ENCODE assay signal across 1 cellular context in genomic region chr6:142845624-142846458, GRCh38.
TF ChIP-seq lines count a peak whose summit lies in the region.

No MANE protein-coding gene starts in this region.

TF ChIP-seq in HepG2, 621 proteins besides CTCF, POLR2A, EP300 and RAD21 (continued from another document and continues in another):
- TF ChIP-seq, protein P1, sequence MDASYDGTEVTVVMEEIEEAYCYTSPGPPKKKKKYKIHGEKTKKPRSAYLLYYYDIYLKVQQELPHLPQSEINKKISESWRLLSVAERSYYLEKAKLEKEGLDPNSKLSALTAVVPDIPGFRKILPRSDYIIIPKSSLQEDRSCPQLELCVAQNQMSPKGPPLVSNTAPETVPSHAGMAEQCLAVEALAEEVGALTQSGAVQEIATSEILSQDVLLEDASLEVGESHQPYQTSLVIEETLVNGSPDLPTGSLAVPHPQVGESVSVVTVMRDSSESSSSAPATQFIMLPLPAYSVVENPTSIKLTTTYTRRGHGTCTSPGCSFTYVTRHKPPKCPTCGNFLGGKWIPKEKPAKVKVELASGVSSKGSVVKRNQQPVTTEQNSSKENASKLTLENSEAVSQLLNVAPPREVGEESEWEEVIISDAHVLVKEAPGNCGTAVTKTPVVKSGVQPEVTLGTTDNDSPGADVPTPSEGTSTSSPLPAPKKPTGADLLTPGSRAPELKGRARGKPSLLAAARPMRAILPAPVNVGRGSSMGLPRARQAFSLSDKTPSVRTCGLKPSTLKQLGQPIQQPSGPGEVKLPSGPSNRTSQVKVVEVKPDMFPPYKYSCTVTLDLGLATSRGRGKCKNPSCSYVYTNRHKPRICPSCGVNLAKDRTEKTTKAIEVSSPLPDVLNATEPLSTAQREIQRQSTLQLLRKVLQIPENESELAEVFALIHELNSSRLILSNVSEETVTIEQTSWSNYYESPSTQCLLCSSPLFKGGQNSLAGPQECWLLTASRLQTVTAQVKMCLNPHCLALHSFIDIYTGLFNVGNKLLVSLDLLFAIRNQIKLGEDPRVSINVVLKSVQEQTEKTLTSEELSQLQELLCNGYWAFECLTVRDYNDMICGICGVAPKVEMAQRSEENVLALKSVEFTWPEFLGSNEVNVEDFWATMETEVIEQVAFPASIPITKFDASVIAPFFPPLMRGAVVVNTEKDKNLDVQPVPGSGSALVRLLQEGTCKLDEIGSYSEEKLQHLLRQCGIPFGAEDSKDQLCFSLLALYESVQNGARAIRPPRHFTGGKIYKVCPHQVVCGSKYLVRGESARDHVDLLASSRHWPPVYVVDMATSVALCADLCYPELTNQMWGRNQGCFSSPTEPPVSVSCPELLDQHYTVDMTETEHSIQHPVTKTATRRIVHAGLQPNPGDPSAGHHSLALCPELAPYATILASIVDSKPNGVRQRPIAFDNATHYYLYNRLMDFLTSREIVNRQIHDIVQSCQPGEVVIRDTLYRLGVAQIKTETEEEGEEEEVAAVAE (CRISPR knock-in tag; IDR thresholded peaks at IDR 0.05; ENCODE audit: borderline replicate concordance), result peak; percentile 60; the same call in 1 of the 2 replicates
- TF ChIP-seq TOE1 (CRISPR knock-in tag; IDR thresholded peaks at IDR 0.05), result peak; percentile 93
- peak; percentile 73; the same call in 1 of the 2 replicates for TF ChIP-seq RBAK (CRISPR knock-in tag; IDR thresholded peaks at IDR 0.05)
- TF ChIP-seq, protein P2, sequence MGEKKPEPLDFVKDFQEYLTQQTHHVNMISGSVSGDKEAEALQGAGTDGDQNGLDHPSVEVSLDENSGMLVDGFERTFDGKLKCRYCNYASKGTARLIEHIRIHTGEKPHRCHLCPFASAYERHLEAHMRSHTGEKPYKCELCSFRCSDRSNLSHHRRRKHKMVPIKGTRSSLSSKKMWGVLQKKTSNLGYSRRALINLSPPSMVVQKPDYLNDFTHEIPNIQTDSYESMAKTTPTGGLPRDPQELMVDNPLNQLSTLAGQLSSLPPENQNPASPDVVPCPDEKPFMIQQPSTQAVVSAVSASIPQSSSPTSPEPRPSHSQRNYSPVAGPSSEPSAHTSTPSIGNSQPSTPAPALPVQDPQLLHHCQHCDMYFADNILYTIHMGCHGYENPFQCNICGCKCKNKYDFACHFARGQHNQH (CRISPR knock-in tag; IDR thresholded peaks at IDR 0.05), result peak; percentile 100
- no peak; the same call in 1 of the 2 replicates for TF ChIP-seq MYNN (CRISPR knock-in tag; IDR thresholded peaks at IDR 0.05; ENCODE audit: low read depth)
- no peak for TF ChIP-seq EED (CRISPR knock-in tag; IDR thresholded peaks at IDR 0.05)
- peak; percentile 86 for TF ChIP-seq ZBTB38 (CRISPR knock-in tag; IDR thresholded peaks at IDR 0.05)
- peak; percentile 64; the same call in 1 of the 2 replicates for TF ChIP-seq ZBTB21 (CRISPR knock-in tag; IDR thresholded peaks at IDR 0.05)
- no peak for TF ChIP-seq DR1 (CRISPR knock-in tag; IDR thresholded peaks at IDR 0.05)
- TF ChIP-seq MYPOP (CRISPR knock-in tag; IDR thresholded peaks at IDR 0.05), result peak; percentile 68; the same call in 1 of the 2 replicates
- peak; percentile 42; the same call in 1 of the 2 replicates for TF ChIP-seq NR2F6 (IDR thresholded peaks at IDR 0.05)
- peak; percentile 92 for TF ChIP-seq NR2F6 (CRISPR knock-in tag; IDR thresholded peaks at IDR 0.05)
- peak; percentile 94 for TF ChIP-seq ZNF619 (CRISPR knock-in tag; IDR thresholded peaks at IDR 0.05)
- no peak for TF ChIP-seq PTBP1 (IDR thresholded peaks at IDR 0.05; ENCODE audit: low read depth, low read length, poor library complexity, severe bottlenecking)
- TF ChIP-seq, protein P3, sequence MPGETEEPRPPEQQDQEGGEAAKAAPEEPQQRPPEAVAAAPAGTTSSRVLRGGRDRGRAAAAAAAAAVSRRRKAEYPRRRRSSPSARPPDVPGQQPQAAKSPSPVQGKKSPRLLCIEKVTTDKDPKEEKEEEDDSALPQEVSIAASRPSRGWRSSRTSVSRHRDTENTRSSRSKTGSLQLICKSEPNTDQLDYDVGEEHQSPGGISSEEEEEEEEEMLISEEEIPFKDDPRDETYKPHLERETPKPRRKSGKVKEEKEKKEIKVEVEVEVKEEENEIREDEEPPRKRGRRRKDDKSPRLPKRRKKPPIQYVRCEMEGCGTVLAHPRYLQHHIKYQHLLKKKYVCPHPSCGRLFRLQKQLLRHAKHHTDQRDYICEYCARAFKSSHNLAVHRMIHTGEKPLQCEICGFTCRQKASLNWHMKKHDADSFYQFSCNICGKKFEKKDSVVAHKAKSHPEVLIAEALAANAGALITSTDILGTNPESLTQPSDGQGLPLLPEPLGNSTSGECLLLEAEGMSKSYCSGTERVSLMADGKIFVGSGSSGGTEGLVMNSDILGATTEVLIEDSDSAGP (CRISPR knock-in tag; IDR thresholded peaks at IDR 0.05; ENCODE audit: borderline replicate concordance), result peak; percentile 95
- 0 out of 2 replicates have a peak, but pooled peaks have one; percentile 53 for TF ChIP-seq NFKBIZ (CRISPR knock-in tag; IDR thresholded peaks at IDR 0.05)
- TF ChIP-seq, protein P4, sequence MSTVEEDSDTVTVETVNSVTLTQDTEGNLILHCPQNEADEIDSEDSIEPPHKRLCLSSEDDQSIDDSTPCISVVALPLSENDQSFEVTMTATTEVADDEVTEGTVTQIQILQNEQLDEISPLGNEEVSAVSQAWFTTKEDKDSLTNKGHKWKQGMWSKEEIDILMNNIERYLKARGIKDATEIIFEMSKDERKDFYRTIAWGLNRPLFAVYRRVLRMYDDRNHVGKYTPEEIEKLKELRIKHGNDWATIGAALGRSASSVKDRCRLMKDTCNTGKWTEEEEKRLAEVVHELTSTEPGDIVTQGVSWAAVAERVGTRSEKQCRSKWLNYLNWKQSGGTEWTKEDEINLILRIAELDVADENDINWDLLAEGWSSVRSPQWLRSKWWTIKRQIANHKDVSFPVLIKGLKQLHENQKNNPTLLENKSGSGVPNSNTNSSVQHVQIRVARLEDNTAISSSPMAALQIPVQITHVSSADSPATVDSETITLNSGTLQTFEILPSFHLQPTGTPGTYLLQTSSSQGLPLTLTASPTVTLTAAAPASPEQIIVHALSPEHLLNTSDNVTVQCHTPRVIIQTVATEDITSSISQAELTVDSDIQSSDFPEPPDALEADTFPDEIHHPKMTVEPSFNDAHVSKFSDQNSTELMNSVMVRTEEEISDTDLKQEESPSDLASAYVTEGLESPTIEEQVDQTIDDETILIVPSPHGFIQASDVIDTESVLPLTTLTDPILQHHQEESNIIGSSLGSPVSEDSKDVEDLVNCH (CRISPR knock-in tag; IDR thresholded peaks at IDR 0.05), result no peak
- TF ChIP-seq, protein P5, sequence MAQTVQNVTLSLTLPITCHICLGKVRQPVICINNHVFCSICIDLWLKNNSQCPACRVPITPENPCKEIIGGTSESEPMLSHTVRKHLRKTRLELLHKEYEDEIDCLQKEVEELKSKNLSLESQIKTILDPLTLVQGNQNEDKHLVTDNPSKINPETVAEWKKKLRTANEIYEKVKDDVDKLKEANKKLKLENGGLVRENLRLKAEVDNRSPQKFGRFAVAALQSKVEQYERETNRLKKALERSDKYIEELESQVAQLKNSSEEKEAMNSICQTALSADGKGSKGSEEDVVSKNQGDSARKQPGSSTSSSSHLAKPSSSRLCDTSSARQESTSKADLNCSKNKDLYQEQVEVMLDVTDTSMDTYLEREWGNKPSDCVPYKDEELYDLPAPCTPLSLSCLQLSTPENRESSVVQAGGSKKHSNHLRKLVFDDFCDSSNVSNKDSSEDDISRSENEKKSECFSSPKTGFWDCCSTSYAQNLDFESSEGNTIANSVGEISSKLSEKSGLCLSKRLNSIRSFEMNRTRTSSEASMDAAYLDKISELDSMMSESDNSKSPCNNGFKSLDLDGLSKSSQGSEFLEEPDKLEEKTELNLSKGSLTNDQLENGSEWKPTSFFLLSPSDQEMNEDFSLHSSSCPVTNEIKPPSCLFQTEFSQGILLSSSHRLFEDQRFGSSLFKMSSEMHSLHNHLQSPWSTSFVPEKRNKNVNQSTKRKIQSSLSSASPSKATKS (CRISPR knock-in tag; IDR thresholded peaks at IDR 0.05), result no peak
- peak; percentile 75; the same call in 1 of the 2 replicates for TF ChIP-seq ZNF564 (CRISPR knock-in tag; IDR thresholded peaks at IDR 0.05)
- peak; percentile 65; the same call in 1 of the 2 replicates for TF ChIP-seq ZNF816 (CRISPR knock-in tag; IDR thresholded peaks at IDR 0.05; ENCODE audit: borderline replicate concordance)
- TF ChIP-seq, protein P6, sequence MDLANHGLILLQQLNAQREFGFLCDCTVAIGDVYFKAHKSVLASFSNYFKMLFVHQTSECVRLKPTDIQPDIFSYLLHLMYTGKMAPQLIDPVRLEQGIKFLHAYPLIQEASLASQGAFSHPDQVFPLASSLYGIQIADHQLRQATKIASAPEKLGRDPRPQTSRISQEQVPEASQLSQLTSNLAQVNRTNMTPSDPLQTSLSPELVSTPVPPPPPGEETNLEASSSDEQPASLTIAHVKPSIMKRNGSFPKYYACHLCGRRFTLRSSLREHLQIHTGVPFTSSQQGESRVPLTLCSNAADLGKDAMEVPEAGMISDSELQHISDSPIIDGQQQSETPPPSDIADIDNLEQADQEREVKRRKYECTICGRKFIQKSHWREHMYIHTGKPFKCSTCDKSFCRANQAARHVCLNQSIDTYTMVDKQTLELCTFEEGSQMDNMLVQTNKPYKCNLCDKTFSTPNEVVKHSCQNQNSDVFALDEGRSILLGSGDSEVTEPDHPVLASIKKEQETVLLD (CRISPR knock-in tag; IDR thresholded peaks at IDR 0.05; ENCODE audit: low read depth), result no peak
- no peak for TF ChIP-seq TAF15 (IDR thresholded peaks at IDR 0.05; ENCODE audit: low read depth, low read length, poor library complexity, severe bottlenecking)
- TF ChIP-seq HES4 (CRISPR knock-in tag; IDR thresholded peaks at IDR 0.05; ENCODE audit: borderline replicate concordance), result no peak
- TF ChIP-seq BCL3 (CRISPR knock-in tag; IDR thresholded peaks at IDR 0.05), result peak; percentile 87; the same call in 1 of the 2 replicates
- TF ChIP-seq, protein P7, sequence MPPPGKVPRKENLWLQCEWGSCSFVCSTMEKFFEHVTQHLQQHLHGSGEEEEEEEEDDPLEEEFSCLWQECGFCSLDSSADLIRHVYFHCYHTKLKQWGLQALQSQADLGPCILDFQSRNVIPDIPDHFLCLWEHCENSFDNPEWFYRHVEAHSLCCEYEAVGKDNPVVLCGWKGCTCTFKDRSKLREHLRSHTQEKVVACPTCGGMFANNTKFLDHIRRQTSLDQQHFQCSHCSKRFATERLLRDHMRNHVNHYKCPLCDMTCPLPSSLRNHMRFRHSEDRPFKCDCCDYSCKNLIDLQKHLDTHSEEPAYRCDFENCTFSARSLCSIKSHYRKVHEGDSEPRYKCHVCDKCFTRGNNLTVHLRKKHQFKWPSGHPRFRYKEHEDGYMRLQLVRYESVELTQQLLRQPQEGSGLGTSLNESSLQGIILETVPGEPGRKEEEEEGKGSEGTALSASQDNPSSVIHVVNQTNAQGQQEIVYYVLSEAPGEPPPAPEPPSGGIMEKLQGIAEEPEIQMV (CRISPR knock-in tag; IDR thresholded peaks at IDR 0.05; ENCODE audit: low read depth), result peak; percentile 57
- TF ChIP-seq ZBTB7A (CRISPR knock-in tag; IDR thresholded peaks at IDR 0.05), result no peak
- TF ChIP-seq ZSCAN21 (CRISPR knock-in tag; IDR thresholded peaks at IDR 0.05; ENCODE audit: borderline replicate concordance), result peak; percentile 48; the same call in 1 of the 2 replicates
- TF ChIP-seq ZNF235 (CRISPR knock-in tag; IDR thresholded peaks at IDR 0.05; ENCODE audit: borderline replicate concordance), result no peak; the same call in 1 of the 2 replicates
- TF ChIP-seq KDM2A (CRISPR knock-in tag; IDR thresholded peaks at IDR 0.05; ENCODE audit: borderline replicate concordance, low read depth), result peak; percentile 95
- no peak for TF ChIP-seq THAP8 (CRISPR knock-in tag; IDR thresholded peaks at IDR 0.05; ENCODE audit: borderline replicate concordance)
- TF ChIP-seq ZBTB1 (CRISPR knock-in tag; IDR thresholded peaks at IDR 0.05; ENCODE audit: borderline replicate concordance), result no peak
- peak; percentile 76 for TF ChIP-seq ZNF547 (CRISPR knock-in tag; IDR thresholded peaks at IDR 0.05)
